ENCODE assay signal across 34 cellular contexts in the genomic region with DNA sequence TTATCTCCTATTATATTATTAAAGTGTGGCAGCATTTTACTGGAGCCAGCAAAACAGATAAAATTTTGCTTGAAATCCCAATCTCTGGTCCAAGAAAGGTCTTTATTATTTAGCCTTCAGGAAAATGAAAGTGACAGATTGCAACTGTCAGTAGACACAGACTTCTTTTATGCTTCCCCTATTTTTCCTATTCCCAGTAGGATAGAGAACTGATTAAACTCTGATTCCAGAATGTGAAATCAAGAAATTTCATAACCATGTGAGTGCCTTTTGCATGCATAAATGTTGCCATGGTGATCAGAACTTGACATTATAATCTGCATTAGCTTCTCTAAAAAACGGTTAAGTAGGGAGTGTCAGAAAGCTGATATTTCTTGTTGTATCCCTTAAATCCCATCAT.
"Had no signal": no experiment of that assay in that cellular context is flagged by ENCODE, and none has a peak within 500 bp of the region (broad histone marks: within the 10 kb centered on the region; RNA-seq: fewer than 3 reads in every experiment).

No MANE protein-coding gene starts in this region.

- H3K9ac ChIP-seq: KMS-11 had no signal

- H3K27ac ChIP-seq: KMS-11 had no signal

- DNase-seq: Karpas-422, Kasumi-1, KG1, MM.1S, MV-4-11, NCI-H1048, NCI-H1092, NCI-H1092 treated with DMSO at 0.1 percent for 48 hours, NCI-H1105, NCI-H1105 treated with DMSO at 0.1 percent for 48 hours, NCI-H1417, NCI-H1417 treated with DMSO at 0.1 percent for 48 hours, NCI-H1436, NCI-H1436 treated with DMSO at 0.1 percent for 48 hours, NCI-H146, NCI-H1694, NCI-H1694 treated with DMSO at 0.1 percent for 48 hours, NCI-H187, NCI-H187 treated with DMSO at 0.1 percent for 48 hours, NCI-H1930, NCI-H2029, NCI-H2029 treated with DMSO at 0.1 percent for 48 hours, NCI-H2081, NCI-H2081 treated with DMSO at 0.1 percent for 48 hours, NCI-H2107, NCI-H2171, NCI-H2171 treated with DMSO at 0.1 percent for 48 hours, NCI-H2227 treated with DMSO at 0.1 percent for 48 hours, NCI-H226, NCI-H345, NCI-H446, NCI-H446 treated with DMSO at 0.1 percent for 48 hours, NCI-H510A had no signal

- H3K4me2 ChIP-seq: KMS-11 had no signal
